In the genomic region with DNA sequence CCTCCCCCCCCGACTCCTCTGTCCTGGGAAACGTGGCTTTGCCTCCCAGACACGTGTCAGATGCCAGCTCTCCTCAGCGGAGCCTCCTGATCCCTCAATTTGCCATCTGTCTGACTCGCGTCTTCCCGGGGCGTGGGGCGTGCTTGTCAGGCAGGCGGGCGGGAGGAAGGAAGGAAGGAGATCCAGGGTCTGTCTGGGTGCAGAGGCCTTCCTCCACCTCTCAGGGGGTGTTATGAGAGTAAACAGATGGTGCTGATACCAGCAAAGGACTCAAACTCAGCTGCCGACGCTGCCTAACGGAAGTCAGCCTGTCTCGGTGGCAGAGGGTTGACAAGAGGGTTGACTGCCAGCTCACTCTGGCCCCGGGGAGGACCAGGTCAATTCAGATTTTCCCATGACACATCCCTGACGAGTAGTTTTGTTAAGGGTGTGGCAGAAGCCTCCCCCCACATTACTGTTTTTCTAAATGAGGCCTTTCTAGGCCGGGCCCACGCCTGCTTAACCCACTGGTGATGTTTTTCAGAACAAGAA, we compare ENCODE assay signal across 8 cellular contexts. TPM values are rescaled to one million over a fixed set of nuclear protein-coding genes. Genes with fewer than 3 reads are reported as not detected.
A peak's percentile ranks its signal among the peaks of the same experiment; 100 is the strongest.
DNase-seq lines count a peak whose midpoint lies in the region; ATAC-seq and TF ChIP-seq lines count a peak whose summit lies in the region.

No MANE protein-coding gene starts in this region.

- no peaks in the 10 kb centered on the region for H3K9me3 Mint-ChIP-seq in CD4-positive, alpha-beta memory T cell
- H3K9me3 Mint-ChIP-seq in activated naive CD4-positive, alpha-beta T cell treated with anti-CD3 and anti-CD28 coated beads, Interleukin-2, amount 50 U/mL, for 24 hours: no peaks in the 10 kb centered on the region

- H3K9ac ChIP-seq in SK-N-SH: peak overlapping the region; percentile 28; the same call in 1 of the 2 replicates

- TF ChIP-seq CTCF in SK-N-SH (IDR thresholded peaks at IDR 0.05) (no peak), hepatocyte (IDR thresholded peaks at IDR 0.05; ENCODE audit: poor library complexity) (no peak)

- H3K9me3 ChIP-seq in CD4-positive, alpha-beta memory T cell (ENCODE audit: control insufficient read depth in 1 of 2, low read length in 2 of 2): no peaks in the 10 kb centered on the region
- H3K9me3 ChIP-seq in SK-N-SH (no peaks in the 10 kb centered on the region), hepatocyte (ENCODE audit: low read depth) (no peaks in the 10 kb centered on the region), HAP-1 (no peaks in the 10 kb centered on the region)

- no peaks in the 10 kb centered on the region for H3K27me3 ChIP-seq in CD4-positive, alpha-beta memory T cell (ENCODE audit: insufficient read depth, low read length)
- H3K27me3 ChIP-seq in SK-N-SH (ENCODE audit: insufficient read depth) (no peaks in the 10 kb centered on the region), hepatocyte (no peaks in the 10 kb centered on the region), HAP-1 (ENCODE audit: low read depth) (no peaks in the 10 kb centered on the region)

- no peaks in the 10 kb centered on the region for H3K27me3 Mint-ChIP-seq in CD4-positive, alpha-beta memory T cell
- H3K27me3 Mint-ChIP-seq in activated naive CD4-positive, alpha-beta T cell treated with anti-CD3 and anti-CD28 coated beads, Interleukin-2, amount 50 U/mL, for 24 hours: no peaks in the 10 kb centered on the region

- H3K36me3 Mint-ChIP-seq in CD4-positive, alpha-beta memory T cell: peaks cover 41 to 49% of the 10 kb centered on the region in 2 donors
- peaks cover 2% of the 10 kb centered on the region for H3K36me3 Mint-ChIP-seq in activated naive CD4-positive, alpha-beta T cell treated with anti-CD3 and anti-CD28 coated beads, Interleukin-2, amount 50 U/mL, for 24 hours

- no peak overlapping the region for H3K4me3 ChIP-seq in CD4-positive, alpha-beta memory T cell (ENCODE audit: low read length in 2 of 2)
- H3K4me3 ChIP-seq in SK-N-SH (ENCODE audit: low read depth in 2 of 2, low read length in 1 of 2) (no peak overlapping the region), hepatocyte (no peak overlapping the region), HAP-1 (no peak overlapping the region)

- H2AFZ ChIP-seq in SK-N-SH (ENCODE audit: low read depth): no peak overlapping the region
- no peak overlapping the region for H2AFZ ChIP-seq in hepatocyte

- H3K36me3 ChIP-seq in CD4-positive, alpha-beta memory T cell (ENCODE audit: insufficient read depth, low read length): peaks cover 23% of the 10 kb centered on the region
- peaks cover 5 to 24% of the 10 kb centered on the region in 2 experiments for H3K36me3 ChIP-seq in SK-N-SH (replicated peaks in 1 of 2; ENCODE audit: control insufficient read depth in 1 of 2, insufficient read depth in 2 of 2, low read length in 1 of 2)
- no peaks in the 10 kb centered on the region for H3K36me3 ChIP-seq in hepatocyte (replicated peaks; ENCODE audit: insufficient read depth, low read depth)
- peaks cover 91% of the 10 kb centered on the region for H3K36me3 ChIP-seq in HAP-1 (replicated peaks)

- peak overlapping the region; percentile 97 to 99 (median 98) for H3K27ac Mint-ChIP-seq in CD4-positive, alpha-beta memory T cell
- H3K27ac Mint-ChIP-seq in activated naive CD4-positive, alpha-beta T cell treated with anti-CD3 and anti-CD28 coated beads, Interleukin-2, amount 50 U/mL, for 24 hours: peak overlapping the region; percentile 80

- H3K4me1 Mint-ChIP-seq in CD4-positive, alpha-beta memory T cell: peaks cover 36 to 84% (median 59%) of the 10 kb centered on the region in 4 donors
- peaks cover 73% of the 10 kb centered on the region for H3K4me1 Mint-ChIP-seq in activated naive CD4-positive, alpha-beta T cell treated with anti-CD3 and anti-CD28 coated beads, Interleukin-2, amount 50 U/mL, for 24 hours

- intact Hi-C loops in CD4-positive, alpha-beta memory T cell (cut with micrococcal nuclease): loop anchor here (2.0 kb wide), 1 partner anchor 26 kb away; no protein-coding TSS in a partner anchor

- H3K79me2 ChIP-seq in SK-N-SH (ENCODE audit: insufficient read depth) (no peaks in the 10 kb centered on the region), hepatocyte (no peaks in the 10 kb centered on the region)

- no peaks in the 10 kb centered on the region for H4K20me1 ChIP-seq in SK-N-SH (ENCODE audit: insufficient read depth)
- H4K20me1 ChIP-seq in hepatocyte (ENCODE audit: insufficient read depth, poor library complexity, severe bottlenecking): no peaks in the 10 kb centered on the region

- H3K4me2 ChIP-seq in SK-N-SH (peak overlapping the region; percentile 29; the same call in 1 of the 2 replicates), hepatocyte (no peak overlapping the region)

- in situ Hi-C loops in HAP-1 (cut with MboI; ENCODE audit: low sequenced_read_pairs): no loop called here

- 51% methylated on average over 14 of the region's 19 CpGs for WGBS in SK-N-SH (ENCODE audit: low lambda C conversion rate)
- WGBS in hepatocyte (ENCODE audit: low lambda C conversion rate, missing lambda C conversion rate): 44% methylated on average over 19 of the region's 19 CpGs

- CTCF ChIA-PET in CD4-positive, alpha-beta memory T cell (lab: Charles Lee; ENCODE audit: partially characterized antibody): interaction anchor here (0.9 to 3.4 kb wide), 8 partner anchors 11 to 115 kb away, joined by 3 to 19 read pairs (median 6); a partner anchor contains a TSS
- CTCF ChIA-PET in SK-N-SH (lab: Yijun Ruan, JAX): interaction anchor here (1.0 to 2.9 kb wide), 9 partner anchors 8 to 104 kb away, joined by 3 to 11 read pairs (median 4); a partner anchor contains a TSS

- no peak for ATAC-seq in HG03457 (IDR thresholded peaks at IDR 0.05; ENCODE audit: unreplicated experiment)

- no peak for TF ChIP-seq EP300 in SK-N-SH (IDR thresholded peaks at IDR 0.05; ENCODE audit: borderline replicate concordance in 1 of 2, low read depth in 1 of 2, low read length in 1 of 2)

- peak overlapping the region; percentile 76 for H3K27ac ChIP-seq in CD4-positive, alpha-beta memory T cell (ENCODE audit: low read depth, low read length)
- H3K27ac ChIP-seq in SK-N-SH (ENCODE audit: low read depth in 2 of 2, low read length in 1 of 2): peak overlapping the region; percentile 47 to 59; a peak in 3 of 4 replicates
- peak overlapping the region; percentile 28 for H3K27ac ChIP-seq in hepatocyte

- POLR2A ChIA-PET in CD4-positive, alpha-beta memory T cell (lab: Charles Lee; ENCODE audit: partially characterized antibody): interaction anchor here (0.7 to 6.1 kb wide), 13 partner anchors 10 to 445 kb away, joined by 3 to 44 read pairs (median 6); a partner anchor contains a TSS
- POLR2A ChIA-PET in SK-N-SH (lab: Yijun Ruan, JAX): interaction anchor here (0.6 to 1.3 kb wide), 3 partner anchors 8 to 250 kb away, joined by 3 read pairs; a partner anchor contains a TSS

- peak overlapping the region in 7 of 8 donors; percentile 69 to 89 (median 69) for H3K4me3 Mint-ChIP-seq in CD4-positive, alpha-beta memory T cell
- peak overlapping the region; percentile 67 for H3K4me3 Mint-ChIP-seq in activated naive CD4-positive, alpha-beta T cell treated with anti-CD3 and anti-CD28 coated beads, Interleukin-2, amount 50 U/mL, for 24 hours

- DNase-seq in CD4-positive, alpha-beta memory T cell: peak; percentile 58 to 86 (median 67)
- DNase-seq in SK-N-SH (peak; percentile 47), hepatocyte (ENCODE audit: low spot score) (peak; percentile 41), NCI-H510A treated with DMSO at 0.1 percent for 48 hours (lab: John Stamatoyannopoulos, UW) (no peak), HAP-1 (ENCODE audit: low spot score in 2 of 2) (no peak)
- peak; percentile 48 to 51 for DNase-seq in stimulated activated CD8-positive, alpha-beta memory T cell treated with anti-CD3 and anti-CD28 coated beads, Interleukin-2, amount 100 ng/mL, for 1 hour (ENCODE audit: low read depth in 2 of 2)

- no peak for TF ChIP-seq RAD21 in SK-N-SH (IDR thresholded peaks at IDR 0.05; ENCODE audit: low read length)

- H3K4me1 ChIP-seq in CD4-positive, alpha-beta memory T cell (ENCODE audit: insufficient read depth, low read length): peaks cover 65% of the 10 kb centered on the region
- H3K4me1 ChIP-seq in SK-N-SH (ENCODE audit: control insufficient read depth in 1 of 2, insufficient read depth in 2 of 2, low read depth in 1 of 2, low read length in 1 of 2) (peaks cover 34 to 47% of the 10 kb centered on the region in 2 experiments; a peak in 3 of 4 replicates), hepatocyte (ENCODE audit: insufficient read depth) (peaks cover 11% of the 10 kb centered on the region), HAP-1 (no peaks in the 10 kb centered on the region)

- H3F3A ChIP-seq in SK-N-SH (replicated peaks; ENCODE audit: insufficient read depth): peaks cover 10% of the 10 kb centered on the region

- H3K9me2 ChIP-seq in SK-N-SH: no peaks in the 10 kb centered on the region
- no peaks in the 10 kb centered on the region for H3K9me2 ChIP-seq in hepatocyte (replicated peaks; ENCODE audit: insufficient read depth)

TF ChIP-seq in SK-N-SH, 30 proteins besides CTCF, POLR2A, EP300 and RAD21:
- TF ChIP-seq MXI1 (IDR thresholded peaks at IDR 0.05; ENCODE audit: low read depth, low read length) (0 out of 2 replicates have a peak, but pooled peaks have one; percentile 30), MEF2A (IDR thresholded peaks at IDR 0.05; ENCODE audit: borderline replicate concordance, low read depth) (no peak), TAF1 (IDR thresholded peaks at IDR 0.05; ENCODE audit: borderline replicate concordance, low read depth, low read length) (no peak), SIN3A (IDR thresholded peaks at IDR 0.05; ENCODE audit: borderline replicate concordance, low read depth, low read length) (no peak)
- TF ChIP-seq, protein P1, sequence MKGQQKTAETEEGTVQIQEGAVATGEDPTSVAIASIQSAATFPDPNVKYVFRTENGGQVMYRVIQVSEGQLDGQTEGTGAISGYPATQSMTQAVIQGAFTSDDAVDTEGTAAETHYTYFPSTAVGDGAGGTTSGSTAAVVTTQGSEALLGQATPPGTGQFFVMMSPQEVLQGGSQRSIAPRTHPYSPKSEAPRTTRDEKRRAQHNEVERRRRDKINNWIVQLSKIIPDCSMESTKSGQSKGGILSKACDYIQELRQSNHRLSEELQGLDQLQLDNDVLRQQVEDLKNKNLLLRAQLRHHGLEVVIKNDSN (IDR thresholded peaks at IDR 0.05; ENCODE audit: borderline replicate concordance, low read depth): no peak

RNA-seq across cellular contexts. Expression of a gene that starts 17.0 kb away (rescaled TPM):
- total RNA-seq in CD4-positive, alpha-beta memory T cell: 10 to 100 TPM; 22.8 to 24.8 TPM
- 10 to 100 TPM; 44.4 to 57.9 TPM for polyA plus RNA-seq in CD4-positive, alpha-beta memory T cell
- polyA plus RNA-seq in SK-N-SH (2012; rRNA removed) (49.8 and 59.0 TPM in 2 replicates), hepatocyte (147 and 151 TPM in 2 replicates)
- 43.2 and 47.9 TPM in 2 replicates for polyA plus RNA-seq in SK-N-SH (2012; cell fraction: cytosol; rRNA removed)
- 37.4 and 42.0 TPM in 2 replicates for polyA plus RNA-seq in SK-N-SH (2012; cell fraction: nucleus; rRNA removed)
- 33.0 and 44.7 TPM in 2 replicates for total RNA-seq in hepatocyte

RNA-seq across cellular contexts. Expression of a gene that starts 52.2 kb away (rescaled TPM):
- not detected for total RNA-seq in CD4-positive, alpha-beta memory T cell
- not detected for polyA plus RNA-seq in CD4-positive, alpha-beta memory T cell
- 0.13 and 0.21 TPM in 2 replicates for polyA plus RNA-seq in SK-N-SH (2012; rRNA removed)
- 0.07 and 0.08 TPM in 2 replicates for polyA plus RNA-seq in SK-N-SH (2012; cell fraction: cytosol; rRNA removed)
- 0.18 and 0.32 TPM in 2 replicates for polyA plus RNA-seq in SK-N-SH (2012; cell fraction: nucleus; rRNA removed)
- total RNA-seq in hepatocyte: 7.9 and 9.5 TPM in 2 replicates
- polyA plus RNA-seq in hepatocyte: 21.1 and 25.3 TPM in 2 replicates

Comparison
In these comparisons a context has a peak if more than half of its experiments do, and no peak if none do; other contexts are left out.
1. DNase-seq: peak in CD4-positive, alpha-beta memory T cell (5 of 5), SK-N-SH (single experiment), hepatocyte (single experiment) and stimulated activated CD8-positive, alpha-beta memory T cell treated with anti-CD3 and anti-CD28 coated beads, Interleukin-2, amount 100 ng/mL, for 1 hour (2 of 2); none in NCI-H510A treated with DMSO at 0.1 percent for 48 hours (single experiment) and HAP-1 (0 of 2).
2. RNA of a gene that starts 52.2 kb away (polyA plus RNA-seq): 21.1 to 25.3 TPM in hepatocyte; 0.07 to 0.32 TPM in SK-N-SH and not detected in CD4-positive, alpha-beta memory T cell; every median in the first group is over 10 times any median in the second.
3. Peak in every context shown above with its lines, with median percentiles within 50 percentile points of each other: H3K27ac ChIP-seq.